17 cellular contexts compared by ENCODE assay signal in genomic region chr10:7652121-7652520, GRCh38. TPM values are rescaled to one million over a fixed set of nuclear protein-coding genes. Genes with fewer than 3 reads are reported as not detected.
DNase-seq lines count a peak whose midpoint lies in the region; ATAC-seq and TF ChIP-seq lines count a peak whose summit lies in the region.
"Had no signal": no experiment of that assay in that cellular context is flagged by ENCODE, and none has a peak within 500 bp of the region (broad histone marks: within the 10 kb centered on the region; RNA-seq: fewer than 3 reads in every experiment).

No MANE protein-coding gene starts in this region.

- H3K4me1 ChIP-seq in SJCRH30 (no peaks in the 10 kb centered on the region), mesenchymal stem cell (ENCODE audit: control insufficient read depth, insufficient read depth, low read depth, low read length) (no peaks in the 10 kb centered on the region)
- H3K4me1 ChIP-seq: A549 had no signal

- H3K14ac ChIP-seq in mesenchymal stem cell (ENCODE audit: low read length in 2 of 2), result no peak overlapping the region

- H3K9me3 ChIP-seq in SJCRH30 (replicated peaks), result no peaks in the 10 kb centered on the region
- no peaks in the 10 kb centered on the region for H3K9me3 ChIP-seq in mesenchymal stem cell (ENCODE audit: control insufficient read depth, low read length)
- H3K9me3 ChIP-seq: A549 had no signal

- no peak overlapping the region for H3K9ac ChIP-seq in mesenchymal stem cell (ENCODE audit: low read length)
- H3K9ac ChIP-seq: BLaER1 treated with 17β-estradiol and CSF1 and Interleukin-3, amounts not matched to agents 10 nM and 100 nM had no signal

- no peak overlapping the region for H3K4me2 ChIP-seq in mesenchymal stem cell (ENCODE audit: low read length, poor library complexity, severe bottlenecking)
- H3K4me2 ChIP-seq: A549; BLaER1 treated with 17β-estradiol and CSF1 and Interleukin-3, amounts not matched to agents 10 nM and 100 nM; GM23338 had no signal

- in situ Hi-C loops in GM13977 (cut with MboI; ENCODE audit: low pct_unique_long_range_greater_than_20kb, low sequenced_read_pairs, unreplicated experiment), result no loop called here

- H3K9me3 Mint-ChIP-seq in activated CD8-positive, alpha-beta T cell treated with anti-CD3 and anti-CD28 coated beads for 36 hours, result no peaks in the 10 kb centered on the region
- H3K9me3 Mint-ChIP-seq: CD4-positive, CD25-positive, alpha-beta regulatory T cell; GM23338 had no signal

- H3K4me3 ChIP-seq in SJCRH30 (no peak overlapping the region), mesenchymal stem cell (ENCODE audit: insufficient read depth in 1 of 2, low read depth in 1 of 2, low read length in 2 of 2) (no peak overlapping the region)
- H3K4me3 ChIP-seq: A549; BLaER1 treated with 17β-estradiol and CSF1 and Interleukin-3, amounts not matched to agents 10 nM and 100 nM; GM23338 had no signal

- 0 out of 2 replicates have a peak overlapping the region, but pooled peaks have one; percentile 10 for H3K27ac ChIP-seq in SJCRH30
- no peak overlapping the region for H3K27ac ChIP-seq in mesenchymal stem cell (ENCODE audit: low read length, poor library complexity, severe bottlenecking)
- H3K27ac ChIP-seq in substantia nigra (ENCODE audit: low read depth, low read length, poor library complexity, severe bottlenecking), result no peak overlapping the region
- H3K27ac ChIP-seq: A549; BLaER1 treated with 17β-estradiol and CSF1 and Interleukin-3, amounts not matched to agents 10 nM and 100 nM had no signal

- no peak overlapping the region for H2BK120ac ChIP-seq in mesenchymal stem cell (ENCODE audit: low read depth, low read length)

- no peak overlapping the region for H3K4me3 Mint-ChIP-seq in activated CD8-positive, alpha-beta T cell treated with anti-CD3 and anti-CD28 coated beads for 36 hours
- H3K4me3 Mint-ChIP-seq: CD4-positive, CD25-positive, alpha-beta regulatory T cell; GM23338 had no signal

- 92% methylated on average over 6 of the region's 7 CpGs for WGBS in mesenchymal stem cell

- H3K4me1 Mint-ChIP-seq in activated CD8-positive, alpha-beta T cell treated with anti-CD3 and anti-CD28 coated beads for 36 hours (ENCODE audit: low read depth), result no peaks in the 10 kb centered on the region
- H3K4me1 Mint-ChIP-seq: CD4-positive, CD25-positive, alpha-beta regulatory T cell; GM23338 had no signal

- H3K36me3 ChIP-seq in SJCRH30 (no peaks in the 10 kb centered on the region), mesenchymal stem cell (ENCODE audit: control insufficient read depth in 1 of 2, insufficient read depth in 2 of 2, low read depth in 1 of 2, low read length in 2 of 2) (no peaks in the 10 kb centered on the region)
- H3K36me3 ChIP-seq: BLaER1 treated with 17β-estradiol and CSF1 and Interleukin-3, amounts not matched to agents 10 nM and 100 nM had no signal

- peak; percentile 2 for TF ChIP-seq CTCF in GM13977 (IDR thresholded peaks at IDR 0.05; ENCODE audit: extremely low read depth, insufficient read depth, missing control alignments)
- TF ChIP-seq CTCF in activated CD8-positive, alpha-beta T cell treated with anti-CD3 and anti-CD28 coated beads for 36 hours (IDR thresholded peaks at IDR 0.05), result no peak

- no peak overlapping the region for H3K27ac Mint-ChIP-seq in activated CD8-positive, alpha-beta T cell treated with anti-CD3 and anti-CD28 coated beads for 36 hours
- H3K27ac Mint-ChIP-seq: CD4-positive, CD25-positive, alpha-beta regulatory T cell; GM23338; IgD-negative memory B cell had no signal

- H3K27me3 ChIP-seq in SJCRH30, result no peaks in the 10 kb centered on the region
- peaks cover 0 to 11% of the 10 kb centered on the region in 2 experiments for H3K27me3 ChIP-seq in mesenchymal stem cell (ENCODE audit: control insufficient read depth in 1 of 2, insufficient read depth in 1 of 2, low read length in 2 of 2)
- H3K27me3 ChIP-seq: BLaER1 treated with 17β-estradiol and CSF1 and Interleukin-3, amounts not matched to agents 10 nM and 100 nM had no signal

- no peak overlapping the region for H2BK15ac ChIP-seq in mesenchymal stem cell (ENCODE audit: low read depth, poor library complexity, severe bottlenecking)

- H3K18ac ChIP-seq in mesenchymal stem cell (ENCODE audit: low read depth in 1 of 2, low read length in 2 of 2), result no peak overlapping the region

- H3K27me3 Mint-ChIP-seq in activated CD8-positive, alpha-beta T cell treated with anti-CD3 and anti-CD28 coated beads for 36 hours, result peaks cover 5% of the 10 kb centered on the region

- no peak overlapping the region for H2BK12ac ChIP-seq in mesenchymal stem cell (ENCODE audit: low read length in 2 of 2)

- CTCF ChIA-PET in activated CD8-positive, alpha-beta T cell treated with anti-CD3 and anti-CD28 coated beads for 36 hours (lab: Charles Lee), result interaction anchor here (1.0 kb wide), 1 partner anchor 35 kb away, joined by 6 read pairs; no protein-coding TSS in a partner anchor

- POLR2A ChIA-PET in activated CD8-positive, alpha-beta T cell treated with anti-CD3 and anti-CD28 coated beads for 36 hours (lab: Charles Lee), result no interaction called here

- H4K8ac ChIP-seq in mesenchymal stem cell (ENCODE audit: low read length), result no peak overlapping the region

- no peak overlapping the region for H2BK5ac ChIP-seq in mesenchymal stem cell (ENCODE audit: low read depth, low read length, poor library complexity, severe bottlenecking)

- H2AK5ac ChIP-seq in mesenchymal stem cell (ENCODE audit: low read length, severe bottlenecking), result no peak overlapping the region

- H3K36me3 Mint-ChIP-seq in activated CD8-positive, alpha-beta T cell treated with anti-CD3 and anti-CD28 coated beads for 36 hours (ENCODE audit: low read depth), result no peaks in the 10 kb centered on the region
- H3K36me3 Mint-ChIP-seq: CD4-positive, CD25-positive, alpha-beta regulatory T cell; IgD-negative memory B cell had no signal

- H3K79me1 ChIP-seq in mesenchymal stem cell (replicated peaks; ENCODE audit: low read length, poor library complexity, severe bottlenecking), result no peaks in the 10 kb centered on the region

- H2AFZ ChIP-seq in mesenchymal stem cell (ENCODE audit: low read depth, low read length), result no peak overlapping the region
- H2AFZ ChIP-seq: GM23338 had no signal

- intact Hi-C loops in activated CD8-positive, alpha-beta T cell treated with anti-CD3 and anti-CD28 coated beads for 36 hours (cut with micrococcal nuclease), result no loop called here

- peak overlapping the region; percentile 50 for H4K91ac ChIP-seq in mesenchymal stem cell (ENCODE audit: low read length)

- H3K23ac ChIP-seq in mesenchymal stem cell (ENCODE audit: low read length in 2 of 2), result no peak overlapping the region

- DNase-seq in GM13977 (ENCODE audit: low spot score) (no peak), SJCRH30 (peak in 1 of 2 experiments; percentile 17), mesenchymal stem cell (no peak), NCI-H524 (lab: John Stamatoyannopoulos, UW) (no peak), substantia nigra (lab: John Stamatoyannopoulos, UW) (no peak)
- no peak for DNase-seq in activated CD8-positive, alpha-beta T cell treated with anti-CD3 and anti-CD28 coated beads for 36 hours
- DNase-seq: Calu3; CD4-positive, CD25-positive, alpha-beta regulatory T cell; DMS 273 treated with DMSO at 0.1 percent for 48 hours; H7 had no signal

- ATAC-seq in activated CD8-positive, alpha-beta T cell treated with anti-CD3 and anti-CD28 coated beads for 36 hours, result no peak
- ATAC-seq: A549, GM23338 had no signal

- H3K4ac ChIP-seq in mesenchymal stem cell (ENCODE audit: low read depth in 1 of 2, low read length in 2 of 2), result no peak overlapping the region

RNA-seq across cellular contexts. Expression of gene ITIH5, which starts 14.6 kb away (rescaled TPM):
- total RNA-seq in SJCRH30 (2014; rRNA removed; shearing (Covaris generic)), result 0.65 and 0.66 TPM in 2 replicates
- polyA plus RNA-seq in mesenchymal stem cell (2013, experiment 1 of 2), result 0.04 TPM
- polyA plus RNA-seq in mesenchymal stem cell (2013, experiment 2 of 2), result 0.11 TPM
- not detected for total RNA-seq in activated CD8-positive, alpha-beta T cell treated with anti-CD3 and anti-CD28 coated beads for 36 hours
- total RNA-seq: CD4-positive, CD25-positive, alpha-beta regulatory T cell; Daoy; HT-29 had no signal
- polyA plus RNA-seq: CD4-positive, CD25-positive, alpha-beta regulatory T cell; IgD-negative memory B cell had no signal

RNA-seq across cellular contexts. Expression of gene ITIH2, which starts 51.0 kb away (rescaled TPM):
- not detected in 2 replicates for total RNA-seq in SJCRH30 (2014; rRNA removed; shearing (Covaris generic))
- not detected for polyA plus RNA-seq in mesenchymal stem cell (2013, experiment 1 of 2)
- not detected for polyA plus RNA-seq in mesenchymal stem cell (2013, experiment 2 of 2)
- total RNA-seq in activated CD8-positive, alpha-beta T cell treated with anti-CD3 and anti-CD28 coated beads for 36 hours, result not detected
- total RNA-seq: CD4-positive, CD25-positive, alpha-beta regulatory T cell; Daoy; GM23338; H7; HT-29 had no signal
- polyA plus RNA-seq: AG04450; CD4-positive, CD25-positive, alpha-beta regulatory T cell; IgD-negative memory B cell had no signal
